ENCODE assay signal across 36 cellular contexts in genomic region chr10:114019226-114019625, GRCh38. TPM values are rescaled to one million over a fixed set of nuclear protein-coding genes. Genes with fewer than 3 reads are reported as not detected.
DNase-seq lines count a peak whose midpoint lies in the region; ATAC-seq, FAIRE-seq and TF ChIP-seq lines count a peak whose summit lies in the region.
"Had no signal": no experiment of that assay in that cellular context is flagged by ENCODE, and none has a peak within 500 bp of the region (broad histone marks: within the 10 kb centered on the region; RNA-seq: fewer than 3 reads in every experiment).

No MANE protein-coding gene starts in this region.

- no peaks in the 10 kb centered on the region for H4K20me1 ChIP-seq in BLaER1 treated with 17β-estradiol and CSF1 and Interleukin-3, amounts not matched to agents 10 nM and 100 nM
- H4K20me1 ChIP-seq: BLaER1 had no signal

- H3K4me2 ChIP-seq in BLaER1 treated with 17β-estradiol and CSF1 and Interleukin-3, amounts not matched to agents 10 nM and 100 nM = peak overlapping the region in 6 of 11 experiments; percentile 4 to 84 (median 80); a peak in 6 of 22 replicates
- H3K4me2 ChIP-seq: A549 had no signal

- FAIRE-seq in frontal cortex (lab: Jason Lieb, UNC) = no peak
- FAIRE-seq: A204.1, A549, D721Med, G401.6 had no signal

- CTCF ChIA-PET in activated B cell treated with CpG ODN at 0.5 μM for 24 hours (lab: Charles Lee) = no interaction called here

- H3K4me3 ChIP-seq in BLaER1 treated with 17β-estradiol and CSF1 and Interleukin-3, amounts not matched to agents 10 nM and 100 nM = no peak overlapping the region
- H3K4me3 ChIP-seq: A549, BLaER1 had no signal

- in situ Hi-C loops in G401 (cut with HindIII; ENCODE audit: low sequenced_read_pairs) = no loop called here

- peaks cover 13 to 39% (median 16%) of the 10 kb centered on the region in 11 experiments for H3K9me3 ChIP-seq in BLaER1 treated with 17β-estradiol and CSF1 and Interleukin-3, amounts not matched to agents 10 nM and 100 nM (replicated peaks in 1 of 11)
- H3K9me3 ChIP-seq: A549, BE2C, Caco-2 had no signal

- peaks cover 6% of the 10 kb centered on the region for H3K9me3 Mint-ChIP-seq in activated B cell treated with CpG ODN at 0.5 μM for 24 hours
- H3K9me3 Mint-ChIP-seq: CD8-positive, alpha-beta T cell had no signal

- peak overlapping the region; percentile 24 for H3K27ac Mint-ChIP-seq in activated B cell treated with CpG ODN at 0.5 μM for 24 hours
- H3K27ac Mint-ChIP-seq: B cell; CD4-positive, alpha-beta memory T cell; CD4-positive, alpha-beta T cell; CD8-positive, alpha-beta memory T cell; CD8-positive, alpha-beta T cell had no signal

- no peak for ATAC-seq in activated B cell treated with CpG ODN at 0.5 μM for 24 hours (ENCODE audit: low read depth)
- ATAC-seq: A549; CD8-positive, alpha-beta T cell had no signal

- H3K27me3 Mint-ChIP-seq in activated B cell treated with CpG ODN at 0.5 μM for 24 hours = peaks cover 10% of the 10 kb centered on the region

- intact Hi-C loops in activated B cell treated with CpG ODN at 0.5 μM for 24 hours (cut with micrococcal nuclease) = no loop called here

- no peak for TF ChIP-seq CTCF in activated B cell treated with CpG ODN at 0.5 μM for 24 hours (IDR thresholded peaks at IDR 0.05)

- no peaks in the 10 kb centered on the region for H3K36me3 Mint-ChIP-seq in activated B cell treated with CpG ODN at 0.5 μM for 24 hours (ENCODE audit: low read depth)
- H3K36me3 Mint-ChIP-seq: CD14-positive monocyte; CD4-positive, alpha-beta memory T cell; CD4-positive, CD25-positive, alpha-beta regulatory T cell; CD8-positive, alpha-beta T cell had no signal

- H3K27ac ChIP-seq in BLaER1 treated with 17β-estradiol and CSF1 and Interleukin-3, amounts not matched to agents 10 nM and 100 nM = peak overlapping the region in 5 of 11 experiments; percentile 55 to 82 (median 79); a peak in 8 of 22 replicates
- H3K27ac ChIP-seq: 22Rv1, A549, C4-2B had no signal

- DNase-seq in G401 (ENCODE audit: low spot score) = peak; percentile 69
- no peak for DNase-seq in activated B cell treated with CpG ODN at 0.5 μM for 24 hours
- peak; percentile 61 for DNase-seq in cerebellar cortex (ENCODE audit: low spot score)
- DNase-seq in frontal cortex (ENCODE audit: low spot score in 2 of 2) = no peak
- no peak for DNase-seq in DMS53 (lab: John Stamatoyannopoulos, UW)
- no peak for DNase-seq in NCI-H2029 (lab: John Stamatoyannopoulos, UW)
- DNase-seq in dedifferentiated amniotic fluid mesenchymal stem cell (ENCODE audit: extremely low spot score) = no peak
- DNase-seq: 8988T; ACHN; AML-193; BE2C; Caco-2; Calu3; CD4-positive, alpha-beta memory T cell; CD4-positive, alpha-beta T cell; CD4-positive, CD25-positive, alpha-beta regulatory T cell; CD8-positive, alpha-beta memory T cell; CD8-positive, alpha-beta T cell; COR-L47; DMS 273 treated with DMSO at 0.1 percent for 48 hours; DMS153; DMS79; DMS79 treated with DMSO at 0.1 percent for 48 hours; DND-41; EL had no signal

- H3K27me3 ChIP-seq in BLaER1 treated with 17β-estradiol and CSF1 and Interleukin-3, amounts not matched to agents 10 nM and 100 nM = peaks cover 0 to 6% (median 0%) of the 10 kb centered on the region in 11 experiments; a peak in 1 of 22 replicates
- H3K27me3 ChIP-seq: BE2C, BLaER1 had no signal

- peaks cover 6% of the 10 kb centered on the region for H3K4me1 Mint-ChIP-seq in activated B cell treated with CpG ODN at 0.5 μM for 24 hours

- no peak overlapping the region for H3K9ac ChIP-seq in BLaER1 treated with 17β-estradiol and CSF1 and Interleukin-3, amounts not matched to agents 10 nM and 100 nM
- H3K9ac ChIP-seq: BLaER1 had no signal

- no peak overlapping the region for H3K4me3 Mint-ChIP-seq in activated B cell treated with CpG ODN at 0.5 μM for 24 hours
- H3K4me3 Mint-ChIP-seq: B cell; CD14-positive monocyte; CD4-positive, alpha-beta memory T cell; CD4-positive, alpha-beta T cell; CD4-positive, CD25-positive, alpha-beta regulatory T cell; CD8-positive, alpha-beta memory T cell; CD8-positive, alpha-beta T cell had no signal

- H3K36me3 ChIP-seq in BLaER1 treated with 17β-estradiol and CSF1 and Interleukin-3, amounts not matched to agents 10 nM and 100 nM = no peaks in the 10 kb centered on the region
- H3K36me3 ChIP-seq: BE2C, BLaER1 had no signal

- peaks cover 44 to 62% (median 53%) of the 10 kb centered on the region in 10 experiments for H3K4me1 ChIP-seq in BLaER1 treated with 17β-estradiol and CSF1 and Interleukin-3, amounts not matched to agents 10 nM and 100 nM
- H3K4me1 ChIP-seq: A549, Caco-2 had no signal

- POLR2A ChIA-PET in activated B cell treated with CpG ODN at 0.5 μM for 24 hours (lab: Charles Lee) = no interaction called here

RNA-seq across cellular contexts. Expression of gene ADRB1, which starts 24.4 kb away (rescaled TPM):
- total RNA-seq in G401 (2014; rRNA removed; shearing (Covaris generic)) = 4.1 and 4.8 TPM in 2 replicates
- total RNA-seq in activated B cell treated with CpG ODN at 0.5 μM for 24 hours (not detected in 2 replicates), frontal cortex (3.3 TPM)
- total RNA-seq: B cell; CD4-positive, alpha-beta memory T cell; Daoy had no signal

Comparison
In these comparisons a context has a peak if more than half of its experiments do, and no peak if none do; other contexts are left out.
1. DNase-seq: peak in G401 (single experiment) and cerebellar cortex (single experiment); none in activated B cell treated with CpG ODN at 0.5 μM for 24 hours (single experiment), frontal cortex (0 of 2), DMS53 (single experiment), NCI-H2029 (single experiment) and dedifferentiated amniotic fluid mesenchymal stem cell (single experiment).